Comparison of ENCODE assay signal across 11 cellular contexts in genomic region chr7:81256991-81257390, GRCh38.
DNase-seq lines count a peak whose midpoint lies in the region; ATAC-seq, FAIRE-seq and TF ChIP-seq lines count a peak whose summit lies in the region.
"Had no signal": no experiment of that assay in that cellular context is flagged by ENCODE, and none has a peak within 500 bp of the region (broad histone marks: within the 10 kb centered on the region; RNA-seq: fewer than 3 reads in every experiment).

No MANE protein-coding gene starts in this region.

- peaks cover 0 to 33% (median 12%) of the 10 kb centered on the region in 8 donors for H3K9me3 Mint-ChIP-seq in CD4-positive, alpha-beta memory T cell

- no peak for FAIRE-seq in H1 (lab: Jason Lieb, UNC)
- FAIRE-seq: kidney had no signal

- H4K20me1 ChIP-seq in H1 (replicated peaks in 1 of 2; ENCODE audit: control insufficient read depth in 1 of 2, insufficient read depth in 2 of 2, low read length in 2 of 2), result no peaks in the 10 kb centered on the region

- H2BK12ac ChIP-seq in H1 (ENCODE audit: low read depth, low read length), result peak overlapping the region; percentile 62; the same call in 1 of the 2 replicates

- TF ChIP-seq CTCF in BJ (IDR thresholded peaks at IDR 0.05; ENCODE audit: insufficient read depth, low read depth, low read length) (peak; percentile 22; the same call in 1 of the 2 replicates), H1 (IDR thresholded peaks at IDR 0.05; ENCODE audit: control extremely low read depth in 1 of 3, insufficient read depth in 1 of 3, low read depth in 1 of 3, low read length in 3 of 3) (peak in 2 of 3 experiments; percentile 43 to 49; a peak in 3 of 4 replicates), lung (IDR thresholded peaks at IDR 0.05; ENCODE audit: control extremely low read depth, extremely low read depth) (peak; percentile 19)

- H2AK5ac ChIP-seq in H1 (ENCODE audit: low read depth, low read length), result no peak overlapping the region

- no peak overlapping the region for H3K9ac ChIP-seq in H1 (replicated peaks in 1 of 4; ENCODE audit: extremely low read depth in 1 of 4, low read depth in 3 of 4, low read length in 3 of 4)

- WGBS in H1 (ENCODE audit: extremely low coverage in 1 of 2, insufficient coverage in 1 of 2, insufficient read length in 1 of 2, insufficient replicate concordance in 2 of 2, low coverage in 1 of 2, low lambda C conversion rate in 2 of 2, missing lambda C conversion rate in 1 of 2), 2 experiments, result 70% methylated on average over 7 of the region's 7 CpGs; no CpG with 5 or more reads in 1 of the 2 experiments
- WGBS in lung, 2 donors, result 58 to 64% methylated on average over 7 of the region's 7 CpGs

- no peak overlapping the region for H3K23ac ChIP-seq in H1 (ENCODE audit: insufficient read length)

- TF ChIP-seq POLR2A in H1 (IDR thresholded peaks at IDR 0.05; ENCODE audit: control extremely low read depth in 1 of 2, low read depth in 2 of 2, low read length in 2 of 2), result no peak

- POLR2A ChIA-PET in BJ (lab: Charles Lee), result no interaction called here
- POLR2A ChIA-PET in H1 (lab: Charles Lee; ENCODE audit: partially characterized antibody), result no interaction called here
- POLR2A ChIA-PET in CD4-positive, alpha-beta memory T cell (lab: Charles Lee; ENCODE audit: partially characterized antibody), result no interaction called here

- H2BK5ac ChIP-seq in H1 (ENCODE audit: low read depth, low read length), result no peak overlapping the region

- H3K4me3 Mint-ChIP-seq in CD4-positive, alpha-beta memory T cell, result no peak overlapping the region

- no peaks in the 10 kb centered on the region for H3K79me1 ChIP-seq in H1 (ENCODE audit: low read depth, low read length)

- DNase-seq in BJ (ENCODE audit: low read depth) (no peak), NCI-H69 (lab: John Stamatoyannopoulos, UW) (peak; percentile 25), H1 (ENCODE audit: low read depth in 1 of 2, low spot score in 2 of 2) (peak in 1 of 2 experiments; percentile 49), lung (ENCODE audit: low spot score) (no peak)
- no peak for DNase-seq in CD4-positive, alpha-beta memory T cell
- no peak for DNase-seq in effector CD4-positive, alpha-beta T cell
- DNase-seq: activated T-cell treated with anti-CD3 and anti-CD28 coated beads for 4 hours, cortex of kidney, kidney had no signal

- no peak for ATAC-seq in lung (ENCODE audit: insufficient read depth, low FRiP score)
- no peak for ATAC-seq in HG03175 (IDR thresholded peaks at IDR 0.05; ENCODE audit: unreplicated experiment)
- no peak for ATAC-seq in HG02852 (IDR thresholded peaks at IDR 0.05; ENCODE audit: unreplicated experiment)

- no peak overlapping the region for H2BK20ac ChIP-seq in H1 (ENCODE audit: low read length)

- no peak overlapping the region for H3K27ac Mint-ChIP-seq in CD4-positive, alpha-beta memory T cell

- no peak overlapping the region for H4K8ac ChIP-seq in H1 (ENCODE audit: extremely low read depth, insufficient read depth, low read length)

- 0 out of 2 replicates have a peak overlapping the region, but pooled peaks have one; percentile 36 for H3K18ac ChIP-seq in H1 (ENCODE audit: extremely low read depth, low read length)

- H3K4ac ChIP-seq in H1 (replicated peaks; ENCODE audit: insufficient read length, low read depth, low read length), result no peak overlapping the region

- no peaks in the 10 kb centered on the region for H3K27me3 ChIP-seq in BJ (ENCODE audit: control insufficient read depth, insufficient read depth, low read length)
- no peaks in the 10 kb centered on the region for H3K27me3 ChIP-seq in H1 (replicated peaks in 1 of 4; ENCODE audit: control insufficient read depth in 3 of 4, extremely low read depth in 1 of 4, insufficient read depth in 3 of 4, low read length in 3 of 4)
- H3K27me3 ChIP-seq in lung (ENCODE audit: control insufficient read depth, insufficient read depth), result no peaks in the 10 kb centered on the region
- no peaks in the 10 kb centered on the region for H3K27me3 ChIP-seq in CD4-positive, alpha-beta memory T cell (ENCODE audit: insufficient read depth, low read length)

- CTCF ChIA-PET in BJ (lab: Yijun Ruan, JAX) (interaction anchor here (0.6 to 1.3 kb wide), 4 partner anchors 10 to 151 kb away, joined by 3 read pairs; no protein-coding TSS in a partner anchor), H1 (lab: Charles Lee; ENCODE audit: partially characterized antibody) (interaction anchor here (0.6 to 2.1 kb wide), 16 partner anchors 10 to 559 kb away, joined by 3 to 6 read pairs (median 3); no protein-coding TSS in a partner anchor)
- CTCF ChIA-PET in CD4-positive, alpha-beta memory T cell (lab: Charles Lee; ENCODE audit: partially characterized antibody), result no interaction called here

- H3K27ac ChIP-seq in H1 (ENCODE audit: low read depth, low read length), result no peak overlapping the region
- H3K27ac ChIP-seq in lung (ENCODE audit: low read depth in 1 of 2, low read length in 1 of 2), result no peak overlapping the region
- no peak overlapping the region for H3K27ac ChIP-seq in CD4-positive, alpha-beta memory T cell (ENCODE audit: low read depth, low read length)

- H3K4me2 ChIP-seq in H1 (ENCODE audit: insufficient read depth in 1 of 2, low read depth in 2 of 2, low read length in 2 of 2), result no peak overlapping the region

- no peaks in the 10 kb centered on the region for H3K23me2 ChIP-seq in H1 (ENCODE audit: low read depth, low read length)

- H3K4me1 Mint-ChIP-seq in CD4-positive, alpha-beta memory T cell, result no peaks in the 10 kb centered on the region

- no peak overlapping the region for H3K56ac ChIP-seq in H1 (replicated peaks; ENCODE audit: insufficient read length, low read depth, low read length)

- H4K5ac ChIP-seq in H1 (ENCODE audit: insufficient read length, low read depth, low read length), result no peak overlapping the region

- H3K9me3 ChIP-seq in H1 (ENCODE audit: insufficient read depth in 2 of 2, low read depth in 1 of 2, low read length in 1 of 2) (peaks cover 0 to 8% of the 10 kb centered on the region in 2 experiments; a peak in 1 of 4 replicates), lung (ENCODE audit: control insufficient read depth in 2 of 2, insufficient read depth in 1 of 2, low read length in 1 of 2) (no peaks in the 10 kb centered on the region)
- H3K9me3 ChIP-seq in CD4-positive, alpha-beta memory T cell (ENCODE audit: control insufficient read depth in 1 of 2, low read length in 2 of 2), result no peaks in the 10 kb centered on the region

- intact Hi-C loops in CD4-positive, alpha-beta memory T cell (cut with micrococcal nuclease), result no loop called here

- no peak overlapping the region for H3K14ac ChIP-seq in H1 (ENCODE audit: insufficient read length)

- H2BK15ac ChIP-seq in H1 (ENCODE audit: low read length), result no peak overlapping the region

- H3K36me3 ChIP-seq in BJ (ENCODE audit: control insufficient read depth, insufficient read depth, low read length), result no peaks in the 10 kb centered on the region
- H3K36me3 ChIP-seq in H1 (ENCODE audit: control insufficient read depth in 2 of 4, insufficient read depth in 4 of 4, low read length in 3 of 4), result no peaks in the 10 kb centered on the region; a peak in 1 of 8 replicates
- H3K36me3 ChIP-seq in lung (ENCODE audit: control insufficient read depth in 2 of 2, insufficient read depth in 2 of 2, low read length in 2 of 2), result no peaks in the 10 kb centered on the region
- H3K36me3 ChIP-seq in CD4-positive, alpha-beta memory T cell (ENCODE audit: insufficient read depth, low read length), result no peaks in the 10 kb centered on the region

- 0 out of 2 replicates have a peak overlapping the region, but pooled peaks have one; percentile 93 for H2AFZ ChIP-seq in H1 (ENCODE audit: low read length)

- no peak overlapping the region for H2BK120ac ChIP-seq in H1 (replicated peaks; ENCODE audit: low read depth, low read length)

- no peak for TF ChIP-seq EP300 in H1 (IDR thresholded peaks at IDR 0.05; ENCODE audit: borderline replicate concordance in 1 of 2, low read depth in 2 of 2, low read length in 2 of 2)

- peak; percentile 83 to 84 for TF ChIP-seq RAD21 in H1 (IDR thresholded peaks at IDR 0.05 in 1 of 2, conservative IDR thresholded peaks at IDR 0.05 in 1 of 2; ENCODE audit: low read depth in 2 of 2, low read length in 2 of 2)

- H3K4me1 ChIP-seq in H1 (replicated peaks in 1 of 4; ENCODE audit: control insufficient read depth in 3 of 4, insufficient read depth in 4 of 4, low read length in 3 of 4), result peaks cover 0 to 1% (median 0%) of the 10 kb centered on the region in 4 experiments; a peak in 1 of 7 replicates
- H3K4me1 ChIP-seq in lung (ENCODE audit: control insufficient read depth in 2 of 2, insufficient read depth in 2 of 2, low read length in 2 of 2), result no peaks in the 10 kb centered on the region
- no peaks in the 10 kb centered on the region for H3K4me1 ChIP-seq in CD4-positive, alpha-beta memory T cell (ENCODE audit: insufficient read depth, low read length)

- no peak overlapping the region for H4K91ac ChIP-seq in H1 (replicated peaks; ENCODE audit: insufficient read length, low read length)

- no peak overlapping the region for H3K4me3 ChIP-seq in BJ (ENCODE audit: low read depth, low read length)
- H3K4me3 ChIP-seq in H1 (ENCODE audit: extremely low read depth in 1 of 4, insufficient read depth in 2 of 4, low read depth in 3 of 4, low read length in 4 of 4), result no peak overlapping the region
- H3K4me3 ChIP-seq in lung, result no peak overlapping the region
- no peak overlapping the region for H3K4me3 ChIP-seq in CD4-positive, alpha-beta memory T cell (ENCODE audit: low read length in 2 of 2)

- H3K79me2 ChIP-seq in H1 (ENCODE audit: control insufficient read depth in 1 of 2, insufficient read depth in 2 of 2, low read length in 2 of 2), result no peaks in the 10 kb centered on the region

- no peaks in the 10 kb centered on the region for H3K36me3 Mint-ChIP-seq in CD4-positive, alpha-beta memory T cell

- H3K27me3 Mint-ChIP-seq in CD4-positive, alpha-beta memory T cell, result no peaks in the 10 kb centered on the region

TF ChIP-seq in H1, 55 proteins besides CTCF, POLR2A, EP300 and RAD21:
- no peak for TF ChIP-seq SRF (IDR thresholded peaks at IDR 0.05; ENCODE audit: low read depth, low read length)
- TF ChIP-seq NRF1 (IDR thresholded peaks at IDR 0.05; ENCODE audit: low read depth, low read length), result no peak
- no peak for TF ChIP-seq EZH2 (IDR thresholded peaks at IDR 0.05; ENCODE audit: low read depth, low read length, severe bottlenecking)
- TF ChIP-seq HDAC6 (IDR thresholded peaks at IDR 0.05; ENCODE audit: low read depth, low read length), result no peak
- TF ChIP-seq BCL11A (IDR thresholded peaks at IDR 0.05; ENCODE audit: low read depth in 2 of 2, low read length in 2 of 2), result no peak
- TF ChIP-seq HDAC2 (IDR thresholded peaks at IDR 0.05; ENCODE audit: borderline replicate concordance in 1 of 2, low read depth in 2 of 2, low read length in 2 of 2), result no peak
- no peak for TF ChIP-seq NANOG (IDR thresholded peaks at IDR 0.05; ENCODE audit: insufficient read depth, low read depth, low read length, poor library complexity, severe bottlenecking)
- no peak for TF ChIP-seq YY1 (IDR thresholded peaks at IDR 0.05; ENCODE audit: low read depth, low read length)
- no peak for TF ChIP-seq BACH1 (IDR thresholded peaks at IDR 0.05; ENCODE audit: low read length)
- no peak for TF ChIP-seq POLR2AphosphoS5 (IDR thresholded peaks at IDR 0.05; ENCODE audit: low read depth, low read length)
